8 cellular contexts compared by ENCODE assay signal in the genomic region with DNA sequence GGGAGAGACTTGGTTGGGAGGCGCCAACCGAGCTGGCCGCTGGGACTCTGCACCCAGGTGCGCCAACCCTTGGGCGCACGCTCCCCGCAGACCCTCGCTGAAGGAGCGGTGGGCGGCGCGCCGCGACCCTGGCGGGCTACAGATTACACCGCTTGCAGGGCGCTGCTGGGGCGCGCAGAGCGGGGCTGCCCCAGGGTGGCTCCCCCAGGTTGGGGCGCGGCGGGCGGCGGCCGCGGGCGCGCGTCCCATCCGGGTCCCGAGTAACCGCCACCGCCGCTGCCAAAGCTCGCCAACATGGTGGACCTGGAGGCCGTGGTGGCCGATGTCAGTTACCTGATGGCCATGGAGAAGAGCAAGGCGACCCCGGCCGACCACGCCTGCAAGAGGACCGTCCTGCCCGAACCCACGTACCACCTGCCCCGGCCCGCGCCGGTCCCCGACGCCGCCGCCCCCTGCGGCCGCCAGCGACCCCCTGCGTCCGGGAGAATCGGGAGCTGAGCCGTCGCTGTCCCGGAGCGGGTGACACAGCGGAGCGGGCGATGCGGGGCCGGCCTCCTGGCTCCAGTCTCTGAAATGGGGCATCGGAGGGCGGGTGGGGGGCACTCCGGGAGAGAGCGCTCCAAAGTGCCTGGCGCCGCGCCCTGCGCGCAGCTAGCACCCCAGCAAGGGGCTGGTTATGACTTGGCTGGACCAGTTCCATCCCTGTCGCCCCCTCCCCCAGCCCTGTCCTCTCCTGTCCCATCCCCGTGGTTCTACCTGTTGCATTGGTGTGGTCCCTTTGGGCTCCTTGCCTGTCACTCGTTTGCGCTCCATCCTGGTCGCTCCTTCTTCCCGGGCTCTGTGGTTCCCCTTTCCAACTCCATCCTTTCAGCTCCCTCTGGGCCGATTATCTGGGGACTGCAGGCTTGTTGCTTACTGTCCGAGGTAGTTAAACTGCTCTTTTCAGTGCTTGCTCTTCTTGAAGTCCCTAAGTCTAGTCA.
DNase-seq lines count a peak whose midpoint lies in the region; ATAC-seq and TF ChIP-seq lines count a peak whose summit lies in the region.

No MANE protein-coding gene starts in this region.

- peak overlapping the region; percentile 43 for H3K4me3 ChIP-seq in GM06990 (replicated peaks; ENCODE audit: low read depth, low read length)
- peak overlapping the region; percentile 57 for H3K4me3 ChIP-seq in psoas muscle

- no peak for TF ChIP-seq CTCF in GM06990 (IDR thresholded peaks at IDR 0.05; ENCODE audit: insufficient read depth, low read length, poor library complexity, severe bottlenecking)
- TF ChIP-seq CTCF in psoas muscle (IDR thresholded peaks at IDR 0.05), result no peak

- ATAC-seq in Right ventricle myocardium superior (ENCODE audit: poor library complexity) (peak; percentile 39), psoas muscle (peak in 3 of 4 donors; percentile 26 to 41 (median 30)), GM19467 (IDR thresholded peaks at IDR 0.05; ENCODE audit: unreplicated experiment) (no peak)

- no peaks in the 10 kb centered on the region for H3K9me3 ChIP-seq in psoas muscle

- H3K27me3 ChIP-seq in GM06990 (replicated peaks; ENCODE audit: control insufficient read depth, insufficient read depth, low read length) (peaks cover 2% of the 10 kb centered on the region), psoas muscle (ENCODE audit: insufficient read depth in 3 of 3, low read length in 2 of 3) (peaks cover 0 to 63% (median 14%) of the 10 kb centered on the region in 3 donors)

- no peak overlapping the region for H3K27ac ChIP-seq in psoas muscle

- H3K4me1 ChIP-seq in psoas muscle, result peaks cover 5% of the 10 kb centered on the region

- WGBS in psoas muscle, 3 donors, result 2 to 4% (median 2%) methylated on average over 63 to 85 of the region's 85 CpGs

- H3K36me3 ChIP-seq in GM06990 (ENCODE audit: control insufficient read depth, insufficient read depth, low read length) (no peaks in the 10 kb centered on the region), psoas muscle (ENCODE audit: insufficient read depth in 1 of 2, low read depth in 1 of 2) (no peaks in the 10 kb centered on the region)

- no peak for DNase-seq in GM06990 (ENCODE audit: extremely low read depth, insufficient read length)
- DNase-seq in NCI-H2171 (lab: John Stamatoyannopoulos, UW), result peak; percentile 21
- no peak for DNase-seq in Right ventricle myocardium superior
- DNase-seq in psoas muscle, result no peak
- DNase-seq in dermis blood vessel endothelial cell, result no peak
- DNase-seq in NCI-H1436 (lab: John Stamatoyannopoulos, UW), result no peak
- no peak for DNase-seq in effector CD8-positive, alpha-beta T cell (lab: John Stamatoyannopoulos, UW)

- intact Hi-C loops in Right ventricle myocardium superior (cut with DNase I), result no loop called here
- intact Hi-C loops in psoas muscle (cut with DNase I), result no loop called here
